8 cellular contexts compared by ENCODE assay signal in the genomic region with DNA sequence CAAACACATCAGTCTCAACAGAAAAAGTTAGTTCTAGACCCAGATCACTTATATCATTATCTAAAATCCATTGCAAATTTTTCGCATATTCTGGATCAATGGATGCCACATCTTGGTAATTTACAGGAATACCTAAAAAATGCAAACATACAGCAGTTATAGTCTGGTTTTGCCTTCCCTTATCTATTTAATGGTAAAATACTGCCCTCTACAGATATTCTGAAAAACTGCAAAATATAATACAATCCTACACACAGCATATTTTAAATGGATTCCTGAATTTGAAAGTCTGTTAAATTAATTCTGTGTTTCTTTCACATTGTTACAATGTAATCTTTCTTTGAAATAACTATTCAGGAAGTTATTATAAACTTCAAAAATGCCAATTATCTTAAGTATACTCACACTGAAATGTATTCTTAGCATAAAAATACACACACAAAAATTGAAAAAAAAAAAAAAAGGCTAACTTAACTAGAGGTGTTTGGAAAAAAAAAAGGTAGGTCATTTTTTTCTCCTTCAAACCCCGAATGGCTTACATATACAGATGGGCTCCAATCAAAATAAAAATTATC.
DNase-seq lines count a peak whose midpoint lies in the region; ATAC-seq lines count a peak whose summit lies in the region.

No MANE protein-coding gene starts in this region.

- H3K9me3 ChIP-seq in GM23248 (ENCODE audit: low read depth), result no peaks in the 10 kb centered on the region

- peaks cover 5% of the 10 kb centered on the region; the same call in 1 of the 2 replicates for H3K36me3 ChIP-seq in GM23248 (ENCODE audit: low read depth)

- no peaks in the 10 kb centered on the region for H3K79me2 ChIP-seq in GM23248 (ENCODE audit: insufficient read depth)

- in situ Hi-C loops in GM23248 (cut with MboI), result no loop called here

- no peak overlapping the region for H3K4me3 ChIP-seq in GM23248

- H3K9ac ChIP-seq in GM23248, result no peak overlapping the region

- H3K9me2 ChIP-seq in GM23248 (ENCODE audit: insufficient read depth), result no peaks in the 10 kb centered on the region

- H2AFZ ChIP-seq in GM23248, result no peak overlapping the region

- H3K27ac ChIP-seq in GM23248 (no peak overlapping the region), substantia nigra (ENCODE audit: low read depth, low read length, poor library complexity, severe bottlenecking) (no peak overlapping the region)

- H3K4me2 ChIP-seq in GM23248 (ENCODE audit: unreplicated experiment), result no peak overlapping the region

- no peaks in the 10 kb centered on the region for H4K20me1 ChIP-seq in GM23248 (ENCODE audit: insufficient read depth)

- H3K4me1 ChIP-seq in GM23248 (ENCODE audit: insufficient read depth), result no peaks in the 10 kb centered on the region

- intact Hi-C loops in Right ventricle myocardium inferior (cut with DNase I), result loop anchor here (5.0 kb wide), 1 partner anchor 244 kb away; no protein-coding TSS in a partner anchor
- intact Hi-C loops in cardiac septum (cut with DNase I), result loop anchor here (5.0 kb wide), 1 partner anchor 89 kb away; no protein-coding TSS in a partner anchor

- 25 to 36% methylated on average over 2 of the region's 2 CpGs for WGBS in GM23248 (ENCODE audit: low coverage in 1 of 2, low lambda C conversion rate in 2 of 2, missing lambda C conversion rate in 2 of 2), 2 experiments

- H3F3A ChIP-seq in GM23248 (ENCODE audit: insufficient read depth), result no peaks in the 10 kb centered on the region; the same call in 1 of the 2 replicates

- DNase-seq in Right ventricle myocardium inferior (ENCODE audit: missing footprints), result no peak
- DNase-seq in cardiac septum (ENCODE audit: low spot score), result no peak
- DNase-seq in GM23248, result peak; percentile 54
- DNase-seq in M059J (ENCODE audit: low read depth), result peak; percentile 31
- peak; percentile 39 for DNase-seq in amniotic epithelial cell (ENCODE audit: low read depth)
- DNase-seq in kidney tubule cell (ENCODE audit: low spot score), result peak; percentile 42
- no peak for DNase-seq in activated naive CD4-positive, alpha-beta T cell (lab: John Stamatoyannopoulos, UW)
- no peak for DNase-seq in substantia nigra (lab: John Stamatoyannopoulos, UW)

- peak; percentile 37 for ATAC-seq in Right ventricle myocardium inferior

- H3K27me3 ChIP-seq in GM23248 (replicated peaks; ENCODE audit: insufficient read depth), result no peaks in the 10 kb centered on the region

Comparison
In these comparisons a context has a peak if more than half of its experiments do, and no peak if none do; other contexts are left out.
1. DNase-seq: peak in GM23248 (single experiment), M059J (single experiment), amniotic epithelial cell (single experiment) and kidney tubule cell (single experiment); none in Right ventricle myocardium inferior (single experiment), cardiac septum (single experiment), activated naive CD4-positive, alpha-beta T cell (0 of 4) and substantia nigra (0 of 49).